In the genomic region with DNA sequence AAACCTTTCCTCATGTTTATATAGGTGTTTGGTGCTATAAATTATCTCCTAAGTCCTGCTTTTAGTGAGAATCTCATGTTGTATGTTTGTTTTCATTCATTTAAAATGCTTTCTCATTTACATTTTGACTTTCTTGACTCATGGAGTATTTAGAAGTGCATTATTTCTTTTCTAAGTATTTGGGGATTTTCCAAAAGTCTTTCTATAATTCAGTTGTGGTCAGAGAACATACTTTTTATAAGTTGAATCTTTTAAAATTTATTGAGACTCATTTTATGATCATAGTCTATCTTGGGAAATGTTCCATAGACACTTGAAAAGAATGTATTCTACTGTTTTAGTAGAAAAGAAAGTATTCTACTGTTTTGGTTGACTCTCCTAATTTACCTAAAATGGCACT, we compare ENCODE assay signal across 27 cellular contexts.
A peak's percentile ranks its signal among the peaks of the same experiment; 100 is the strongest.
DNase-seq lines count a peak whose midpoint lies in the region; ATAC-seq and TF ChIP-seq lines count a peak whose summit lies in the region.
"Had no signal": no experiment of that assay in that cellular context is flagged by ENCODE, and none has a peak within 500 bp of the region (broad histone marks: within the 10 kb centered on the region; RNA-seq: fewer than 3 reads in every experiment).

No MANE protein-coding gene starts in this region.

- no peak overlapping the region for H3K27ac Mint-ChIP-seq in Calu3 (ENCODE audit: unreplicated experiment)
- H3K27ac Mint-ChIP-seq in naive thymus-derived CD4-positive, alpha-beta T cell: no peak overlapping the region
- H3K27ac Mint-ChIP-seq: activated CD4-positive, alpha-beta T cell treated with anti-CD3 and anti-CD28 coated beads for 36 hours; immature natural killer cell; natural killer cell treated with Interleukin-12 subunit alpha and Interleukin-12 subunit beta and Interleukin-15 and Interleukin-18, amount 100 ng/mL, for 72 hours; stimulated activated memory B cell treated with anti-CD40 and anti-IgM and Interleukin-4, amounts not matched to agents 10 μg/mL and 1 μg/mL and 100 μg/mL, for 72 hours had no signal

- no peaks in the 10 kb centered on the region for H3K79me2 ChIP-seq in Loucy (ENCODE audit: insufficient read depth, low read length)
- H3K79me2 ChIP-seq: hepatocyte had no signal

- DNase-seq in AG10803 (ENCODE audit: low read depth) (peak; percentile 39), esophagus muscularis mucosa (ENCODE audit: extremely low spot score) (no peak), sigmoid colon (no peak), Calu3 (no peak), DMS 273 treated with DMSO at 0.1 percent for 48 hours (lab: John Stamatoyannopoulos, UW) (no peak), GF-D8 (lab: John Stamatoyannopoulos, UW) (no peak)
- no peak for DNase-seq in naive thymus-derived CD4-positive, alpha-beta T cell
- DNase-seq: activated CD4-positive, alpha-beta T cell treated with anti-CD3 and anti-CD28 coated beads for 36 hours; activated gamma-delta T cell treated with Interleukin-2 at 50 U/mL for 16 hours; activated T-cell treated with anti-CD3 and anti-CD28 coated beads, Interleukin-2, amount 50 U/mL, for 1 hour; effector memory CD4-positive, alpha-beta T cell; foreskin fibroblast; immature natural killer cell; Karpas-422; MV-4-11; NCI-H1436 treated with DMSO at 0.1 percent for 48 hours; NCI-H510A; stimulated activated CD4-positive, alpha-beta T cell treated with anti-CD3 and anti-CD28 coated beads, Interleukin-4, amount 100 ng/mL, for 4 hours; substantia nigra had no signal

- CTCF ChIA-PET in Calu3 (lab: Charles Lee): no interaction called here
- CTCF ChIA-PET in naive thymus-derived CD4-positive, alpha-beta T cell (lab: Charles Lee): interaction anchor here (0.6 kb wide), 1 partner anchor 994 kb away, joined by 5 read pairs; no protein-coding TSS in a partner anchor

- no peak for ATAC-seq in naive thymus-derived CD4-positive, alpha-beta T cell
- ATAC-seq: activated CD4-positive, alpha-beta T cell treated with anti-CD3 and anti-CD28 coated beads for 36 hours; GM12878; HepG2; natural killer cell treated with Interleukin-12 subunit alpha and Interleukin-12 subunit beta and Interleukin-15 and Interleukin-18, amount 100 ng/mL, for 72 hours; stimulated activated memory B cell treated with anti-CD40 and anti-IgM and Interleukin-4, amounts not matched to agents 10 μg/mL and 1 μg/mL and 100 μg/mL, for 72 hours had no signal

- no peaks in the 10 kb centered on the region for H3K4me1 ChIP-seq in Loucy (ENCODE audit: insufficient read depth, low read length, poor library complexity, severe bottlenecking)
- peaks cover 17 to 68% (median 52%) of the 10 kb centered on the region in 4 donors for H3K4me1 ChIP-seq in esophagus muscularis mucosa
- peaks cover 0 to 68% (median 39%) of the 10 kb centered on the region in 4 donors for H3K4me1 ChIP-seq in sigmoid colon
- no peaks in the 10 kb centered on the region for H3K4me1 ChIP-seq in naive thymus-derived CD4-positive, alpha-beta T cell (ENCODE audit: control insufficient read depth in 2 of 2, insufficient read depth in 2 of 2, low read length in 2 of 2)

- no peaks in the 10 kb centered on the region for H3K36me3 ChIP-seq in Loucy (ENCODE audit: insufficient read depth, low read length)
- H3K36me3 ChIP-seq in esophagus muscularis mucosa: no peaks in the 10 kb centered on the region
- no peaks in the 10 kb centered on the region for H3K36me3 ChIP-seq in sigmoid colon
- H3K36me3 ChIP-seq in naive thymus-derived CD4-positive, alpha-beta T cell (ENCODE audit: control insufficient read depth in 2 of 3, insufficient read depth in 3 of 3, low read length in 3 of 3): no peaks in the 10 kb centered on the region

- POLR2A ChIA-PET in naive thymus-derived CD4-positive, alpha-beta T cell (lab: Charles Lee): no interaction called here

- H3K9me2 ChIP-seq in Loucy (replicated peaks; ENCODE audit: low read depth, low read length): no peaks in the 10 kb centered on the region

- H2AFZ ChIP-seq in Loucy (ENCODE audit: low read length): 0 out of 2 replicates have a peak overlapping the region, but pooled peaks have one; percentile 6
- H2AFZ ChIP-seq: hepatocyte had no signal

- H3K27me3 ChIP-seq in Loucy (ENCODE audit: insufficient read depth, low read length, poor library complexity, severe bottlenecking): no peaks in the 10 kb centered on the region
- H3K27me3 ChIP-seq in esophagus muscularis mucosa: no peaks in the 10 kb centered on the region
- no peaks in the 10 kb centered on the region for H3K27me3 ChIP-seq in sigmoid colon
- H3K27me3 ChIP-seq in naive thymus-derived CD4-positive, alpha-beta T cell (ENCODE audit: control insufficient read depth in 2 of 2, insufficient read depth in 2 of 2, low read length in 2 of 2): no peaks in the 10 kb centered on the region
- H3K27me3 ChIP-seq: hepatocyte had no signal

- no peaks in the 10 kb centered on the region for H3K36me3 Mint-ChIP-seq in Calu3 (ENCODE audit: insufficient read depth, unreplicated experiment)
- H3K36me3 Mint-ChIP-seq in naive thymus-derived CD4-positive, alpha-beta T cell: no peaks in the 10 kb centered on the region
- H3K36me3 Mint-ChIP-seq: immature natural killer cell; natural killer cell treated with Interleukin-12 subunit alpha and Interleukin-12 subunit beta and Interleukin-15 and Interleukin-18, amount 100 ng/mL, for 72 hours; stimulated activated memory B cell treated with anti-CD40 and anti-IgM and Interleukin-4, amounts not matched to agents 10 μg/mL and 1 μg/mL and 100 μg/mL, for 72 hours had no signal

- H3K4me3 ChIP-seq in AG10803 (ENCODE audit: low read length) (peak overlapping the region; percentile 61), Loucy (ENCODE audit: low read length, poor library complexity, severe bottlenecking) (no peak overlapping the region), esophagus muscularis mucosa (peak overlapping the region in 3 of 4 donors; percentile 9 to 36 (median 13)), sigmoid colon (peak overlapping the region in 2 of 4 donors; percentile 16 to 36)
- H3K4me3 ChIP-seq in naive thymus-derived CD4-positive, alpha-beta T cell (ENCODE audit: low read length): no peak overlapping the region
- H3K4me3 ChIP-seq: GM12878, hepatocyte had no signal

- TF ChIP-seq POLR2A in esophagus muscularis mucosa (IDR thresholded peaks at IDR 0.05; ENCODE audit: low read depth): no peak
- TF ChIP-seq POLR2A in sigmoid colon (IDR thresholded peaks at IDR 0.05): no peak

- no peak overlapping the region for H3K4me3 Mint-ChIP-seq in Calu3 (ENCODE audit: low read depth, unreplicated experiment)
- no peak overlapping the region for H3K4me3 Mint-ChIP-seq in naive thymus-derived CD4-positive, alpha-beta T cell
- H3K4me3 Mint-ChIP-seq: activated CD4-positive, alpha-beta T cell treated with anti-CD3 and anti-CD28 coated beads for 36 hours; immature natural killer cell; natural killer cell treated with Interleukin-12 subunit alpha and Interleukin-12 subunit beta and Interleukin-15 and Interleukin-18, amount 100 ng/mL, for 72 hours; stimulated activated memory B cell treated with anti-CD40 and anti-IgM and Interleukin-4, amounts not matched to agents 10 μg/mL and 1 μg/mL and 100 μg/mL, for 72 hours had no signal

- H3K9me3 ChIP-seq in Loucy (ENCODE audit: insufficient read depth, low read depth, low read length): no peaks in the 10 kb centered on the region
- H3K9me3 ChIP-seq in esophagus muscularis mucosa: no peaks in the 10 kb centered on the region
- no peaks in the 10 kb centered on the region for H3K9me3 ChIP-seq in sigmoid colon
- H3K9me3 ChIP-seq in naive thymus-derived CD4-positive, alpha-beta T cell (ENCODE audit: control insufficient read depth in 2 of 3, low read length in 3 of 3): no peaks in the 10 kb centered on the region

- intact Hi-C loops in esophagus muscularis mucosa (cut with DNase I): no loop called here
- intact Hi-C loops in sigmoid colon (cut with DNase I): no loop called here
- intact Hi-C loops in Calu3 (cut with micrococcal nuclease; ENCODE audit: unreplicated experiment): no loop called here
- intact Hi-C loops in naive thymus-derived CD4-positive, alpha-beta T cell (cut with micrococcal nuclease): no loop called here

- H3K27ac ChIP-seq in esophagus muscularis mucosa (replicated peaks in 1 of 4): peak overlapping the region; percentile 4 to 80 (median 76)
- H3K27ac ChIP-seq in sigmoid colon: peak overlapping the region; percentile 50 to 85 (median 77)
- no peak overlapping the region for H3K27ac ChIP-seq in naive thymus-derived CD4-positive, alpha-beta T cell (ENCODE audit: low read depth, low read length)
- H3K27ac ChIP-seq: C4-2B, hepatocyte, RWPE1 had no signal

- TF ChIP-seq EP300 in esophagus muscularis mucosa (IDR thresholded peaks at IDR 0.05): no peak
- no peak for TF ChIP-seq EP300 in sigmoid colon (IDR thresholded peaks at IDR 0.05)

- no TSS peak for BruUV-seq in Calu3 (replicated peaks; lab: Mats Ljungman, UMichigan)

- no peaks in the 10 kb centered on the region for H4K20me1 ChIP-seq in Loucy (ENCODE audit: insufficient read depth, low read length, poor library complexity, severe bottlenecking)

- H3K4me1 Mint-ChIP-seq in Calu3 (ENCODE audit: low read depth, unreplicated experiment): no peaks in the 10 kb centered on the region
- no peaks in the 10 kb centered on the region for H3K4me1 Mint-ChIP-seq in naive thymus-derived CD4-positive, alpha-beta T cell
- H3K4me1 Mint-ChIP-seq: activated CD4-positive, alpha-beta T cell treated with anti-CD3 and anti-CD28 coated beads for 36 hours; immature natural killer cell; stimulated activated memory B cell treated with anti-CD40 and anti-IgM and Interleukin-4, amounts not matched to agents 10 μg/mL and 1 μg/mL and 100 μg/mL, for 72 hours had no signal

- H3K27me3 Mint-ChIP-seq in Calu3 (ENCODE audit: unreplicated experiment): no peaks in the 10 kb centered on the region
- peaks cover 0 to 4% (median 0%) of the 10 kb centered on the region in 5 donors for H3K27me3 Mint-ChIP-seq in naive thymus-derived CD4-positive, alpha-beta T cell
- H3K27me3 Mint-ChIP-seq: natural killer cell treated with Interleukin-12 subunit alpha and Interleukin-12 subunit beta and Interleukin-15 and Interleukin-18, amount 100 ng/mL, for 72 hours; stimulated activated memory B cell treated with anti-CD40 and anti-IgM and Interleukin-4, amounts not matched to agents 10 μg/mL and 1 μg/mL and 100 μg/mL, for 72 hours had no signal

- no peak overlapping the region for H3K4me2 ChIP-seq in Loucy (ENCODE audit: low read depth, low read length, poor library complexity, severe bottlenecking)
- H3K4me2 ChIP-seq: hepatocyte had no signal

- no peak overlapping the region for H3K9ac ChIP-seq in Loucy (ENCODE audit: low read depth, low read length, poor library complexity, severe bottlenecking)

- no peaks in the 10 kb centered on the region for H3F3A ChIP-seq in Loucy (ENCODE audit: low read depth)

- H3K9me3 Mint-ChIP-seq in Calu3 (ENCODE audit: low read depth, unreplicated experiment): no peaks in the 10 kb centered on the region
- H3K9me3 Mint-ChIP-seq in naive thymus-derived CD4-positive, alpha-beta T cell: no peaks in the 10 kb centered on the region
- H3K9me3 Mint-ChIP-seq: natural killer cell treated with Interleukin-12 subunit alpha and Interleukin-12 subunit beta and Interleukin-15 and Interleukin-18, amount 100 ng/mL, for 72 hours; stimulated activated memory B cell treated with anti-CD40 and anti-IgM and Interleukin-4, amounts not matched to agents 10 μg/mL and 1 μg/mL and 100 μg/mL, for 72 hours had no signal

- TF ChIP-seq CTCF in AG10803 (conservative IDR thresholded peaks at IDR 0.05; ENCODE audit: low read length) (no peak), Loucy (conservative IDR thresholded peaks at IDR 0.05; ENCODE audit: low read length) (no peak), esophagus muscularis mucosa (IDR thresholded peaks at IDR 0.05) (no peak), sigmoid colon (IDR thresholded peaks at IDR 0.05) (no peak), Calu3 (IDR thresholded peaks at IDR 0.05; ENCODE audit: unreplicated experiment) (no peak)

Comparison
In these comparisons a context has a peak if more than half of its experiments do, and no peak if none do; other contexts are left out.
1. H3K4me3 ChIP-seq: peak in AG10803 (single experiment) and esophagus muscularis mucosa (3 of 4); none in Loucy (single experiment) and naive thymus-derived CD4-positive, alpha-beta T cell (single experiment).